ENCODE assay signal across 28 cellular contexts in the genomic region with DNA sequence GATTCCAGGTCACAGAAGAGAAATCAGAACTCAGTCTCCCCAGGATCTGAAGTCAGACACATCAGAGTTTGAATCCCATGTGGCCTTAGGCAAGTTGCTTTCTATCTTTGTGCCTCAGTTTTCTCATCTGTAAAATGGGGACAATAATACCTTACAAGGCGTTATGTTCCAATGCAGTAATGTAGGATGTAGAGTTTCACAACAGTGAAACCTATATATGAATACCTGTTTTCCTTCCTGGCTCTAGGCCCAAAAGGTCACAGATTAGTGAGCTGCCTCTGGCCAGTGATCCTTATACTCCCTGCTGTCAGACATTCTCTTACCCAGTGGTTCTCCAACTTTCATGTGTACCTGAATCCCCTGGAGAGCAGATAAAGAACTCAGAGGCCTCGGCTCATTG.
DNase-seq lines count a peak whose midpoint lies in the region; ATAC-seq, FAIRE-seq and TF ChIP-seq lines count a peak whose summit lies in the region.
"Had no signal": no experiment of that assay in that cellular context is flagged by ENCODE, and none has a peak within 500 bp of the region (broad histone marks: within the 10 kb centered on the region; RNA-seq: fewer than 3 reads in every experiment).

No MANE protein-coding gene starts in this region.

- no peak overlapping the region for H3K4me3 ChIP-seq in HepG2 (replicated peaks in 1 of 3; ENCODE audit: insufficient read depth in 1 of 3, low read depth in 2 of 3, low read length in 3 of 3)
- no peak overlapping the region for H3K4me3 ChIP-seq in right lobe of liver
- H3K4me3 ChIP-seq in IMR-90 (ENCODE audit: insufficient read depth, low read depth, low read length): no peak overlapping the region
- no peak overlapping the region for H3K4me3 ChIP-seq in K562
- H3K4me3 ChIP-seq in mesenchymal stem cell (ENCODE audit: insufficient read depth in 1 of 2, low read depth in 1 of 2, low read length in 2 of 2): no peak overlapping the region
- no peak overlapping the region for H3K4me3 ChIP-seq in OCI-LY7 (ENCODE audit: low read depth, low read length, poor library complexity, severe bottlenecking)
- H3K4me3 ChIP-seq: A549, BLaER1, GM12878 had no signal

- no peak overlapping the region for H2BK12ac ChIP-seq in mesenchymal stem cell (ENCODE audit: low read length in 2 of 2)

- no peak for TF ChIP-seq RAD21 in HepG2 (CRISPR knock-in tag; IDR thresholded peaks at IDR 0.05)
- TF ChIP-seq RAD21 in IMR-90 (IDR thresholded peaks at IDR 0.05; ENCODE audit: low read length): no peak
- no peak for TF ChIP-seq RAD21 in K562 (CRISPR knock-in tag; conservative IDR thresholded peaks at IDR 0.05 in 1 of 2, IDR thresholded peaks at IDR 0.05 in 1 of 2)

- no peak overlapping the region for H2BK15ac ChIP-seq in IMR-90 (ENCODE audit: low read depth, low read length)
- H2BK15ac ChIP-seq in mesenchymal stem cell (ENCODE audit: low read depth, poor library complexity, severe bottlenecking): no peak overlapping the region

- in situ Hi-C loops in HepG2 (cut with HindIII; ENCODE audit: extremely low pct_ligation_motif_present, low pct_unique_long_range_greater_than_20kb) (no loop called here), IMR-90 (cut with MboI; ENCODE audit: low sequenced_read_pairs) (no loop called here), K562 (cut with MboI) (no loop called here)

- FAIRE-seq in HepG2 (lab: Jason Lieb, UNC) (no peak), K562 (lab: Jason Lieb, UNC) (no peak)
- FAIRE-seq: A549, GM12878, GM12892, GM18507 had no signal

- no peak overlapping the region for H3K56ac ChIP-seq in IMR-90 (ENCODE audit: extremely low read depth, insufficient read depth, low read length)

- H3K36me3 ChIP-seq in HepG2 (replicated peaks in 1 of 2; ENCODE audit: control insufficient read depth in 1 of 2, insufficient read depth in 2 of 2, low read length in 2 of 2) (no peaks in the 10 kb centered on the region), right lobe of liver (no peaks in the 10 kb centered on the region), IMR-90 (ENCODE audit: control insufficient read depth, insufficient read depth, low read length) (no peaks in the 10 kb centered on the region), K562 (ENCODE audit: control insufficient read depth, insufficient read depth, low read length) (no peaks in the 10 kb centered on the region), mesenchymal stem cell (ENCODE audit: control insufficient read depth in 1 of 2, insufficient read depth in 2 of 2, low read depth in 1 of 2, low read length in 2 of 2) (no peaks in the 10 kb centered on the region), OCI-LY7 (ENCODE audit: insufficient read depth, low read length) (no peaks in the 10 kb centered on the region)
- H3K36me3 ChIP-seq: BE2C had no signal

- H3K27me3 ChIP-seq in HepG2 (ENCODE audit: control insufficient read depth in 1 of 2, insufficient read depth in 2 of 2, low read length in 2 of 2): no peaks in the 10 kb centered on the region
- H3K27me3 ChIP-seq in right lobe of liver: no peaks in the 10 kb centered on the region
- no peaks in the 10 kb centered on the region for H3K27me3 ChIP-seq in IMR-90 (ENCODE audit: control insufficient read depth, insufficient read depth, low read length)
- no peaks in the 10 kb centered on the region for H3K27me3 ChIP-seq in K562 (ENCODE audit: control insufficient read depth in 2 of 2, insufficient read depth in 2 of 2, low read length in 2 of 2)
- H3K27me3 ChIP-seq in mesenchymal stem cell (ENCODE audit: control insufficient read depth in 1 of 2, insufficient read depth in 1 of 2, low read length in 2 of 2): peaks cover 0 to 6% of the 10 kb centered on the region in 2 experiments
- H3K27me3 ChIP-seq: BE2C, BLaER1 had no signal

- H3K27ac ChIP-seq in HepG2 (ENCODE audit: extremely low read length, insufficient read depth, low read length) (no peak overlapping the region), right lobe of liver (no peak overlapping the region), IMR-90 (ENCODE audit: insufficient read depth, low read length) (no peak overlapping the region), K562 (ENCODE audit: extremely low read depth, low read depth, low read length) (no peak overlapping the region), mesenchymal stem cell (ENCODE audit: low read length, poor library complexity, severe bottlenecking) (no peak overlapping the region), OCI-LY7 (ENCODE audit: low read depth, low read length, poor library complexity, severe bottlenecking) (no peak overlapping the region)
- H3K27ac ChIP-seq: 22Rv1, A549, BLaER1 had no signal

- H2BK5ac ChIP-seq in IMR-90 (ENCODE audit: low read depth, low read length, poor library complexity, severe bottlenecking): no peak overlapping the region
- H2BK5ac ChIP-seq in mesenchymal stem cell (ENCODE audit: low read depth, low read length, poor library complexity, severe bottlenecking): no peak overlapping the region

- H3K9ac ChIP-seq in HepG2 (ENCODE audit: insufficient read depth, low read depth, low read length): no peak overlapping the region
- no peak overlapping the region for H3K9ac ChIP-seq in IMR-90 (ENCODE audit: low read depth, low read length)
- H3K9ac ChIP-seq in K562 (ENCODE audit: insufficient read depth in 1 of 2, low read depth in 2 of 2, low read length in 2 of 2): no peak overlapping the region
- no peak overlapping the region for H3K9ac ChIP-seq in mesenchymal stem cell (ENCODE audit: low read length)
- H3K9ac ChIP-seq: BLaER1 had no signal

- no peak for TF ChIP-seq POLR2A in HepG2 (IDR thresholded peaks at IDR 0.05; ENCODE audit: insufficient read depth in 1 of 2, low read depth in 2 of 2, low read length in 2 of 2)
- no peak for TF ChIP-seq POLR2A in right lobe of liver (IDR thresholded peaks at IDR 0.05)
- no peak for TF ChIP-seq POLR2A in IMR-90 (IDR thresholded peaks at IDR 0.05; ENCODE audit: low read depth, low read length)
- no peak for TF ChIP-seq POLR2A in K562 (conservative IDR thresholded peaks at IDR 0.05)

- H2AFZ ChIP-seq in HepG2 (ENCODE audit: low read length): no peak overlapping the region
- H2AFZ ChIP-seq in IMR-90 (replicated peaks; ENCODE audit: low read length, poor library complexity): no peak overlapping the region
- H2AFZ ChIP-seq in K562 (ENCODE audit: low read depth, low read length): no peak overlapping the region
- H2AFZ ChIP-seq in mesenchymal stem cell (ENCODE audit: low read depth, low read length): no peak overlapping the region
- no peak overlapping the region for H2AFZ ChIP-seq in OCI-LY7 (ENCODE audit: low read length)

- BruUV-seq in HepG2 (replicated peaks; lab: Mats Ljungman, UMichigan) (no TSS peak), IMR-90 (replicated peaks; lab: Mats Ljungman, UMichigan) (no TSS peak), K562 (replicated peaks; lab: Mats Ljungman, UMichigan) (no TSS peak), OCI-LY7 (replicated peaks; lab: Mats Ljungman, UMichigan) (no TSS peak)

- no peak overlapping the region; the same call in 1 of the 2 replicates for H4K5ac ChIP-seq in IMR-90 (ENCODE audit: low read depth, low read length)

- peak overlapping the region; percentile 26 for H2AK9ac ChIP-seq in IMR-90 (replicated peaks; ENCODE audit: low read depth, low read length, poor library complexity)

- peak overlapping the region; percentile 11; the same call in 1 of the 2 replicates for H2AK5ac ChIP-seq in IMR-90 (ENCODE audit: low read depth, low read length)
- peak overlapping the region; percentile 88 for H2AK5ac ChIP-seq in mesenchymal stem cell (ENCODE audit: low read length, severe bottlenecking)

- CTCF ChIA-PET in HepG2 (lab: Yijun Ruan, JAX; ENCODE audit: low intra/inter-chr PET ratio, low total read pairs): no interaction called here
- CTCF ChIA-PET in IMR-90 (lab: Yijun Ruan, JAX): no interaction called here
- CTCF ChIA-PET in K562 (lab: Yijun Ruan, JAX; ENCODE audit: low intra/inter-chr PET ratio): no interaction called here
- CTCF ChIA-PET in OCI-LY7 (lab: Charles Lee; ENCODE audit: unreplicated experiment): no interaction called here

- no peak overlapping the region for H4K8ac ChIP-seq in IMR-90 (ENCODE audit: low read depth in 2 of 2, low read length in 2 of 2)
- no peak overlapping the region for H4K8ac ChIP-seq in mesenchymal stem cell (ENCODE audit: low read length)

- POLR2A ChIA-PET in HepG2 (lab: Yijun Ruan, JAX) (no interaction called here), IMR-90 (lab: Charles Lee; ENCODE audit: unreplicated experiment) (no interaction called here), K562 (lab: Yijun Ruan, JAX) (interaction anchor here (0.9 kb wide), 1 partner anchor 20 kb away, joined by 3 read pairs; no protein-coding TSS in a partner anchor), OCI-LY7 (lab: Charles Lee) (no interaction called here)

- no peak overlapping the region; the same call in 1 of the 2 replicates for H3K4ac ChIP-seq in IMR-90 (ENCODE audit: low read depth, low read length)
- no peak overlapping the region for H3K4ac ChIP-seq in mesenchymal stem cell (ENCODE audit: low read depth in 1 of 2, low read length in 2 of 2)

- H2BK20ac ChIP-seq in IMR-90 (ENCODE audit: low read depth, low read length): no peak overlapping the region

- DNase-seq in HepG2 (ENCODE audit: low spot score) (no peak), right lobe of liver (no peak), IMR-90 (no peak), K562 (ENCODE audit: extremely low read depth in 1 of 4, low spot score in 3 of 4) (no peak), mesenchymal stem cell (no peak), Ammon's horn (ENCODE audit: low spot score) (no peak), OCI-LY7 (ENCODE audit: low spot score) (no peak)
- no peak for DNase-seq in activated CD4-positive, CD25-positive, alpha-beta regulatory T cell treated with anti-CD3 and anti-CD28 coated beads, Interleukin-2, amount 50 U/mL, for 72 hours
- DNase-seq: AML-193; BE2C; C1 segment of cervical spinal cord; CD4-positive, alpha-beta memory T cell; CD4-positive, CD25-positive, alpha-beta regulatory T cell; CD8-positive, alpha-beta memory T cell; COR-L47; DMS 273 treated with DMSO at 0.1 percent for 48 hours; DMS153; DMS53; DMS79; DND-41; EL; GDM1 had no signal

- H3K14ac ChIP-seq in IMR-90 (replicated peaks; ENCODE audit: low read depth, low read length): no peak overlapping the region
- H3K14ac ChIP-seq in mesenchymal stem cell (ENCODE audit: low read length in 2 of 2): no peak overlapping the region

- peak overlapping the region; percentile 35; the same call in 1 of the 2 replicates for H2BK120ac ChIP-seq in IMR-90 (ENCODE audit: low read depth, low read length)
- H2BK120ac ChIP-seq in mesenchymal stem cell (ENCODE audit: low read depth, low read length): no peak overlapping the region

- H3K23ac ChIP-seq in IMR-90 (ENCODE audit: low read depth, low read length) (no peak overlapping the region), mesenchymal stem cell (ENCODE audit: low read length in 2 of 2) (no peak overlapping the region)

- H3K9me3 ChIP-seq in HepG2 (ENCODE audit: low read length) (no peaks in the 10 kb centered on the region), right lobe of liver (no peaks in the 10 kb centered on the region), IMR-90 (ENCODE audit: control insufficient read depth, insufficient read depth, low read length) (no peaks in the 10 kb centered on the region), K562 (replicated peaks; ENCODE audit: control insufficient read depth, insufficient read depth, low read depth, low read length) (no peaks in the 10 kb centered on the region), mesenchymal stem cell (ENCODE audit: control insufficient read depth, low read length) (no peaks in the 10 kb centered on the region), OCI-LY7 (ENCODE audit: low read length) (no peaks in the 10 kb centered on the region)
- H3K9me3 ChIP-seq: A549, BE2C, BLaER1 had no signal

- no peaks in the 10 kb centered on the region for H3K79me1 ChIP-seq in IMR-90 (ENCODE audit: low read depth in 1 of 2, low read length in 2 of 2)
- peaks cover 2% of the 10 kb centered on the region for H3K79me1 ChIP-seq in mesenchymal stem cell (replicated peaks; ENCODE audit: low read length, poor library complexity, severe bottlenecking)

- H4K20me1 ChIP-seq in HepG2 (ENCODE audit: insufficient read depth, low read length) (no peaks in the 10 kb centered on the region), IMR-90 (ENCODE audit: insufficient read depth, low read length) (no peaks in the 10 kb centered on the region), K562 (replicated peaks; ENCODE audit: control insufficient read depth, insufficient read depth, low read length) (no peaks in the 10 kb centered on the region), OCI-LY7 (ENCODE audit: insufficient read depth, low read length) (no peaks in the 10 kb centered on the region)
- H4K20me1 ChIP-seq: BLaER1 had no signal

- TF ChIP-seq CTCF in HepG2 (CRISPR knock-in tag; IDR thresholded peaks at IDR 0.05) (no peak), right lobe of liver (IDR thresholded peaks at IDR 0.05) (no peak), IMR-90 (conservative IDR thresholded peaks at IDR 0.05; ENCODE audit: low read depth, low read length) (no peak), K562 (IDR thresholded peaks at IDR 0.05 in 2 of 3, conservative IDR thresholded peaks at IDR 0.05 in 1 of 3; ENCODE audit: insufficient read depth in 2 of 3, low read depth in 1 of 3, low read length in 3 of 3) (no peak), OCI-LY7 (conservative IDR thresholded peaks at IDR 0.05; ENCODE audit: low read length) (no peak)

- ATAC-seq in HepG2: no peak
- ATAC-seq in right lobe of liver: no peak
- no peak for ATAC-seq in IMR-90 (ENCODE audit: low read depth)
- ATAC-seq in K562: no peak
- ATAC-seq: A549, GM12878 had no signal

- TF ChIP-seq EP300 in HepG2 (IDR thresholded peaks at IDR 0.05; ENCODE audit: low read depth in 2 of 2, low read length in 2 of 2) (no peak), HepG2 (CRISPR knock-in tag; IDR thresholded peaks at IDR 0.05; ENCODE audit: borderline replicate concordance) (no peak), K562 (IDR thresholded peaks at IDR 0.05; ENCODE audit: low read length) (no peak)

- H3K4me1 ChIP-seq in HepG2 (ENCODE audit: insufficient read depth, low read length) (no peaks in the 10 kb centered on the region), right lobe of liver (no peaks in the 10 kb centered on the region), IMR-90 (ENCODE audit: control insufficient read depth, insufficient read depth, low read length) (peaks cover 12% of the 10 kb centered on the region), K562 (replicated peaks in 1 of 2; ENCODE audit: control insufficient read depth in 2 of 2, insufficient read depth in 2 of 2, low read length in 2 of 2) (no peaks in the 10 kb centered on the region), mesenchymal stem cell (ENCODE audit: control insufficient read depth, insufficient read depth, low read depth, low read length) (peaks cover 11% of the 10 kb centered on the region), OCI-LY7 (ENCODE audit: insufficient read depth, low read length, poor library complexity, severe bottlenecking) (no peaks in the 10 kb centered on the region)
- H3K4me1 ChIP-seq: BE2C had no signal

- H3K9me2 ChIP-seq in OCI-LY7 (ENCODE audit: insufficient read depth, low read length): no peaks in the 10 kb centered on the region

- no peak overlapping the region for H3K18ac ChIP-seq in IMR-90 (ENCODE audit: low read depth, low read length)
- no peak overlapping the region for H3K18ac ChIP-seq in mesenchymal stem cell (ENCODE audit: low read depth in 1 of 2, low read length in 2 of 2)

- H3K4me2 ChIP-seq in HepG2 (ENCODE audit: low read depth, low read length): no peak overlapping the region
- H3K4me2 ChIP-seq in IMR-90 (ENCODE audit: low read depth, low read length): no peak overlapping the region
- no peak overlapping the region for H3K4me2 ChIP-seq in K562 (ENCODE audit: insufficient read depth, low read length)
- H3K4me2 ChIP-seq in mesenchymal stem cell (ENCODE audit: low read length, poor library complexity, severe bottlenecking): no peak overlapping the region
- no peak overlapping the region for H3K4me2 ChIP-seq in OCI-LY7 (ENCODE audit: low read length)
- H3K4me2 ChIP-seq: A549, BLaER1 had no signal

- no peaks in the 10 kb centered on the region for H3K79me2 ChIP-seq in HepG2 (ENCODE audit: insufficient read depth, low read length)
- no peaks in the 10 kb centered on the region for H3K79me2 ChIP-seq in K562 (ENCODE audit: control insufficient read depth, insufficient read depth, low read length)
- H3K79me2 ChIP-seq in OCI-LY7 (ENCODE audit: insufficient read depth, low read depth, low read length): no peaks in the 10 kb centered on the region

- intact Hi-C loops in HepG2 (cut with micrococcal nuclease; ENCODE audit: unreplicated experiment) (no loop called here), right lobe of liver (cut with DNase I) (no loop called here), IMR-90 (cut with micrococcal nuclease) (loop anchor here (10.0 kb wide), 1 partner anchor 397 kb away; no protein-coding TSS in a partner anchor), K562 (cut with micrococcal nuclease) (no loop called here), OCI-LY7 (cut with micrococcal nuclease; ENCODE audit: unreplicated experiment) (no loop called here)

- H3K9me1 ChIP-seq in IMR-90 (ENCODE audit: insufficient read depth, low read length) (peaks cover 26% of the 10 kb centered on the region), K562 (ENCODE audit: control insufficient read depth, insufficient read depth, low read length) (no peaks in the 10 kb centered on the region)

- H4K91ac ChIP-seq in IMR-90 (ENCODE audit: insufficient read depth, low read depth, low read length) (no peak overlapping the region), mesenchymal stem cell (ENCODE audit: low read length) (no peak overlapping the region)

- dilution Hi-C loops in IMR-90 (cut with HindIII; ENCODE audit: low sequenced_read_pairs, unreplicated experiment): no loop called here

- WGBS in HepG2 (ENCODE audit: low lambda C conversion rate): 65% methylated on average over 2 of the region's 2 CpGs
- 58% methylated on average over 2 of the region's 2 CpGs for WGBS in right lobe of liver (ENCODE audit: insufficient coverage, low coverage, low lambda C conversion rate, missing lambda C conversion rate)
- WGBS in IMR-90 (ENCODE audit: extremely low coverage in 2 of 2, insufficient read length in 1 of 2), 2 experiments: no CpG with 5 or more reads among the region's 2 CpGs
- 80% methylated on average over 2 of the region's 2 CpGs for whole genome bisulfite sequencing in K562 (ENCODE audit: insufficient coverage, low coverage, missing lambda C conversion rate)
- 83% methylated on average over 2 of the region's 2 CpGs for WGBS in mesenchymal stem cell

Comparison
In these comparisons a context has a peak if more than half of its experiments do, and no peak if none do; other contexts are left out.
1. Of the 241 proteins assayed by ChIP-seq in both HepG2 and K562: peak only in HepG2: none; only in K562: ADNP and KDM1A; in both: none; in neither: 239.